Comparison of ENCODE assay signal across 1 cellular context in genomic region chr17:44334315-44335181, GRCh38.
TF ChIP-seq lines count a peak whose summit lies in the region.

No MANE protein-coding gene starts in this region.

TF ChIP-seq in HepG2, 621 proteins besides CTCF, POLR2A, EP300 and RAD21:
- TF ChIP-seq ARNT (IDR thresholded peaks at IDR 0.05): no peak
- TF ChIP-seq ZNF414 (CRISPR knock-in tag; IDR thresholded peaks at IDR 0.05): no peak
- no peak for TF ChIP-seq NAIF1 (CRISPR knock-in tag; IDR thresholded peaks at IDR 0.05; ENCODE audit: borderline replicate concordance)
- TF ChIP-seq ESRRA (CRISPR knock-in tag; IDR thresholded peaks at IDR 0.05; ENCODE audit: low read depth): no peak
- TF ChIP-seq TERF1 (CRISPR knock-in tag; IDR thresholded peaks at IDR 0.05): no peak
- TF ChIP-seq NFIC (IDR thresholded peaks at IDR 0.05; ENCODE audit: low read length): no peak
- TF ChIP-seq PITX1 (CRISPR knock-in tag; IDR thresholded peaks at IDR 0.05): no peak
- no peak for TF ChIP-seq ZNF230 (CRISPR knock-in tag; IDR thresholded peaks at IDR 0.05)
- peak; percentile 11; the same call in 1 of the 2 replicates for TF ChIP-seq ZNF687 (CRISPR knock-in tag; IDR thresholded peaks at IDR 0.05)
- no peak for TF ChIP-seq SIX4 (CRISPR knock-in tag; IDR thresholded peaks at IDR 0.05)
- no peak for TF ChIP-seq TBL1XR1 (IDR thresholded peaks at IDR 0.05; ENCODE audit: borderline replicate concordance, low read length, partially characterized antibody)
- TF ChIP-seq SALL1 (CRISPR knock-in tag; IDR thresholded peaks at IDR 0.05): no peak
- no peak for TF ChIP-seq EZH2 (conservative IDR thresholded peaks at IDR 0.05; ENCODE audit: low read depth, low read length)
- TF ChIP-seq SAP130 (CRISPR knock-in tag; IDR thresholded peaks at IDR 0.05; ENCODE audit: low read depth): no peak
- no peak for TF ChIP-seq CBX2 (IDR thresholded peaks at IDR 0.05; ENCODE audit: low read depth, low read length)
- no peak for TF ChIP-seq CBX2 (CRISPR knock-in tag; IDR thresholded peaks at IDR 0.05; ENCODE audit: low read depth)
- TF ChIP-seq ETV6 (CRISPR knock-in tag; conservative IDR thresholded peaks at IDR 0.05): no peak
- TF ChIP-seq ZNF343 (CRISPR knock-in tag; IDR thresholded peaks at IDR 0.05): no peak
- TF ChIP-seq ZHX1 (CRISPR knock-in tag; IDR thresholded peaks at IDR 0.05; ENCODE audit: low read depth): no peak
- no peak for TF ChIP-seq NFATC3 (CRISPR knock-in tag; IDR thresholded peaks at IDR 0.05)
- no peak for TF ChIP-seq ZNF567 (CRISPR knock-in tag; IDR thresholded peaks at IDR 0.05; ENCODE audit: borderline replicate concordance)
- TF ChIP-seq ZNF629 (CRISPR knock-in tag; conservative IDR thresholded peaks at IDR 0.05): peak; percentile 87
- TF ChIP-seq ZNF501 (CRISPR knock-in tag; IDR thresholded peaks at IDR 0.05): 0 out of 2 replicates have a peak, but pooled peaks have one; percentile 40
- TF ChIP-seq SMAD9 (CRISPR knock-in tag; IDR thresholded peaks at IDR 0.05): no peak
